8 cellular contexts compared by ENCODE assay signal in genomic region chr10:73910401-73910763, GRCh38. TPM values are rescaled to one million over a fixed set of nuclear protein-coding genes. Genes with fewer than 3 reads are reported as not detected.
DNase-seq lines count a peak whose midpoint lies in the region; ATAC-seq, FAIRE-seq and TF ChIP-seq lines count a peak whose summit lies in the region.

No MANE protein-coding gene starts in this region.

- H3K9me3 Mint-ChIP-seq in activated CD4-positive, alpha-beta T cell treated with anti-CD3 and anti-CD28 coated beads for 36 hours (ENCODE audit: low read depth) = no peaks in the 10 kb centered on the region

- TF ChIP-seq CTCF in OCI-LY3 (IDR thresholded peaks at IDR 0.05; ENCODE audit: low read depth, low read length) (peak; percentile 29; the same call in 1 of the 2 replicates), endothelial cell of umbilical vein (IDR thresholded peaks at IDR 0.05; ENCODE audit: extremely low read depth in 1 of 2, insufficient read depth in 1 of 2, low read depth in 1 of 2, low read length in 2 of 2) (no peak), ovary (IDR thresholded peaks at IDR 0.05) (no peak)

- H3K27me3 ChIP-seq in OCI-LY3 (ENCODE audit: low read depth, low read length) (no peaks in the 10 kb centered on the region), endothelial cell of umbilical vein (ENCODE audit: control insufficient read depth in 2 of 2, insufficient read depth in 2 of 2, low read length in 2 of 2) (no peaks in the 10 kb centered on the region), ovary (no peaks in the 10 kb centered on the region)

- H3K9me1 ChIP-seq in endothelial cell of umbilical vein (replicated peaks; ENCODE audit: control insufficient read depth, extremely low read depth, insufficient read depth, low read length) = no peaks in the 10 kb centered on the region

- no peak for FAIRE-seq in endothelial cell of umbilical vein (lab: Jason Lieb, UNC)

- H3K9me3 ChIP-seq in OCI-LY3 (ENCODE audit: insufficient read depth, low read length) (no peaks in the 10 kb centered on the region), endothelial cell of umbilical vein (replicated peaks; ENCODE audit: control insufficient read depth, insufficient read depth, low read length) (no peaks in the 10 kb centered on the region), ovary (no peaks in the 10 kb centered on the region)

- peak overlapping the region; percentile 29 for H3K27ac ChIP-seq in OCI-LY3 (ENCODE audit: low read length)
- peak overlapping the region; percentile 26 for H3K27ac ChIP-seq in endothelial cell of umbilical vein (ENCODE audit: insufficient read depth, low read depth, low read length)
- no peak overlapping the region for H3K27ac ChIP-seq in ovary

- peak overlapping the region; percentile 65 for H3K9ac ChIP-seq in OCI-LY3 (ENCODE audit: low read length)
- peak overlapping the region; percentile 73 for H3K9ac ChIP-seq in endothelial cell of umbilical vein (replicated peaks; ENCODE audit: extremely low read depth, insufficient read depth, low read length)

- no peak overlapping the region for H3K27ac Mint-ChIP-seq in activated CD4-positive, alpha-beta T cell treated with anti-CD3 and anti-CD28 coated beads for 36 hours

- H3K4me3 ChIP-seq in OCI-LY3 (ENCODE audit: low read length) = peak overlapping the region; percentile 91
- peak overlapping the region in 1 of 3 experiments; percentile 63 for H3K4me3 ChIP-seq in endothelial cell of umbilical vein (replicated peaks in 1 of 3; ENCODE audit: insufficient read depth in 1 of 3, low read depth in 1 of 3, low read length in 3 of 3)
- peak overlapping the region; percentile 45 for H3K4me3 ChIP-seq in ovary

- 45 to 66% (median 60%) methylated on average over 9 of the region's 9 CpGs for WGBS in ovary, 3 donors

- no peak for TF ChIP-seq EP300 in ovary (IDR thresholded peaks at IDR 0.05)

- peaks cover 36% of the 10 kb centered on the region for H3K4me1 Mint-ChIP-seq in activated CD4-positive, alpha-beta T cell treated with anti-CD3 and anti-CD28 coated beads for 36 hours

- H3K36me3 Mint-ChIP-seq in activated CD4-positive, alpha-beta T cell treated with anti-CD3 and anti-CD28 coated beads for 36 hours (ENCODE audit: low read depth) = peaks cover 1% of the 10 kb centered on the region

- ATAC-seq in activated CD4-positive, alpha-beta T cell treated with anti-CD3 and anti-CD28 coated beads for 36 hours = no peak

- CTCF ChIA-PET in activated CD4-positive, alpha-beta T cell treated with anti-CD3 and anti-CD28 coated beads for 36 hours (lab: Charles Lee) = interaction anchor here (0.8 to 1.8 kb wide), 6 partner anchors 10 to 170 kb away, joined by 3 to 7 read pairs (median 3); no protein-coding TSS in a partner anchor
- CTCF ChIA-PET in endothelial cell of umbilical vein (lab: Charles Lee) = interaction anchor here (1.8 to 2.0 kb wide), 3 partner anchors 10 to 30 kb away, joined by 4 to 15 read pairs (median 12); no protein-coding TSS in a partner anchor

- intact Hi-C loops in activated CD4-positive, alpha-beta T cell treated with anti-CD3 and anti-CD28 coated beads for 36 hours (cut with DNase I, micrococcal nuclease) = loop anchor here in 1 of 2 experiments (2.0 kb wide), 1 partner anchor 22 kb away; no protein-coding TSS in a partner anchor
- intact Hi-C loops in endothelial cell of umbilical vein (cut with micrococcal nuclease) = no loop called here
- intact Hi-C loops in ovary (cut with DNase I) = no loop called here

- no peaks in the 10 kb centered on the region for H3K36me3 ChIP-seq in OCI-LY3 (replicated peaks; ENCODE audit: low read depth, low read length)
- H3K36me3 ChIP-seq in endothelial cell of umbilical vein (ENCODE audit: control insufficient read depth in 2 of 2, extremely low read depth in 1 of 2, insufficient read depth in 2 of 2, low read length in 2 of 2) = peaks cover 0 to 2% of the 10 kb centered on the region in 2 experiments
- no peaks in the 10 kb centered on the region for H3K36me3 ChIP-seq in ovary

- BruUV-seq in endothelial cell of umbilical vein (replicated peaks; lab: Mats Ljungman, UMichigan) = no TSS peak

- peaks cover 49% of the 10 kb centered on the region for H3K27me3 Mint-ChIP-seq in activated CD4-positive, alpha-beta T cell treated with anti-CD3 and anti-CD28 coated beads for 36 hours

- TF ChIP-seq POLR2A in endothelial cell of umbilical vein (IDR thresholded peaks at IDR 0.05; ENCODE audit: low read depth, low read length) (no peak), ovary (IDR thresholded peaks at IDR 0.05) (no peak)

- H2AFZ ChIP-seq in OCI-LY3 (ENCODE audit: low read depth, low read length) (peak overlapping the region; percentile 82), endothelial cell of umbilical vein (ENCODE audit: low read depth, low read length) (peak overlapping the region; percentile 66)

- DNase-seq in activated CD4-positive, alpha-beta T cell treated with anti-CD3 and anti-CD28 coated beads for 36 hours = peak; percentile 25
- no peak for DNase-seq in activated CD4-positive, alpha-beta T cell treated with anti-CD3 and anti-CD28 coated beads for 1 hour
- DNase-seq in endothelial cell of umbilical vein (ENCODE audit: low read depth, low spot score) (no peak), ovary (no peak), activated gamma-delta T cell (lab: John Stamatoyannopoulos, UW) (no peak), DMS114 treated with DMSO at 0.1 percent for 48 hours (lab: John Stamatoyannopoulos, UW; ENCODE audit: unreplicated experiment) (no peak), NCI-H2107 (lab: John Stamatoyannopoulos, UW) (no peak)

- POLR2A ChIA-PET in activated CD4-positive, alpha-beta T cell treated with anti-CD3 and anti-CD28 coated beads for 36 hours (lab: Charles Lee) = no interaction called here
- POLR2A ChIA-PET in endothelial cell of umbilical vein (lab: Charles Lee) = no interaction called here

- H4K20me1 ChIP-seq in OCI-LY3 (ENCODE audit: insufficient read depth, low read length) (no peaks in the 10 kb centered on the region), endothelial cell of umbilical vein (replicated peaks; ENCODE audit: control insufficient read depth, extremely low read depth, insufficient read depth, low read length) (no peaks in the 10 kb centered on the region)

- H3K4me2 ChIP-seq in OCI-LY3 (ENCODE audit: low read length) (peak overlapping the region; percentile 98), endothelial cell of umbilical vein (ENCODE audit: insufficient read depth, low read length) (peak overlapping the region; percentile 76)

- H3K79me2 ChIP-seq in OCI-LY3 (ENCODE audit: low read length) (no peaks in the 10 kb centered on the region), endothelial cell of umbilical vein (ENCODE audit: control insufficient read depth, insufficient read depth, low read length) (no peaks in the 10 kb centered on the region)

- peak overlapping the region; percentile 69 for H3K4me3 Mint-ChIP-seq in activated CD4-positive, alpha-beta T cell treated with anti-CD3 and anti-CD28 coated beads for 36 hours

- dilution Hi-C loops in endothelial cell of umbilical vein (cut with MboI; ENCODE audit: extremely low pct_ligation_motif_present, low sequenced_read_pairs) = no loop called here

- peaks cover 26% of the 10 kb centered on the region for H3K4me1 ChIP-seq in OCI-LY3 (ENCODE audit: low read length)
- peaks cover 57% of the 10 kb centered on the region for H3K4me1 ChIP-seq in endothelial cell of umbilical vein (ENCODE audit: control insufficient read depth, extremely low read depth, insufficient read depth, low read length)
- H3K4me1 ChIP-seq in ovary (ENCODE audit: insufficient read depth) = peaks cover 10% of the 10 kb centered on the region

TF ChIP-seq in endothelial cell of umbilical vein, 7 proteins besides CTCF, POLR2A, EP300 and RAD21:
- TF ChIP-seq FOS (IDR thresholded peaks at IDR 0.05; ENCODE audit: borderline replicate concordance, insufficient read depth, low read length) (no peak), MYC (IDR thresholded peaks at IDR 0.05; ENCODE audit: low read depth, low read length) (no peak), POLR2AphosphoS5 (IDR thresholded peaks at IDR 0.05; ENCODE audit: insufficient read depth, low read depth, low read length) (no peak), JUN (IDR thresholded peaks at IDR 0.05; ENCODE audit: borderline replicate concordance, insufficient read depth, insufficient read length, low read depth) (no peak), GATA2 (IDR thresholded peaks at IDR 0.05; ENCODE audit: insufficient read depth, insufficient read length, low read depth, low read length) (no peak), EZH2 (IDR thresholded peaks at IDR 0.05; ENCODE audit: borderline replicate concordance, low read depth, low read length, severe bottlenecking) (no peak), MAX (IDR thresholded peaks at IDR 0.05; ENCODE audit: insufficient read depth, insufficient read length) (no peak)

RNA-seq across cellular contexts. Expression of gene PLAU, which starts 0.6 kb away (rescaled TPM):
- total RNA-seq in activated CD4-positive, alpha-beta T cell treated with anti-CD3 and anti-CD28 coated beads for 36 hours = under 1 TPM in 1 of 2 experiments, not detected in 1; 0.16 TPM
- 32.5 and 34.9 TPM in 2 replicates for total RNA-seq in endothelial cell of umbilical vein
- polyA plus RNA-seq in endothelial cell of umbilical vein = 22.0 and 23.6 TPM in 2 replicates
- 31.7 and 33.2 TPM in 2 replicates for polyA plus RNA-seq in endothelial cell of umbilical vein (2011; cell fraction: cytosol; rRNA removed)
- polyA plus RNA-seq in endothelial cell of umbilical vein (2011; cell fraction: nucleus; rRNA removed) = 33.4 and 36.3 TPM in 2 replicates
- 39.8 and 90.5 TPM in 2 replicates for polyA plus RNA-seq in endothelial cell of umbilical vein (2012)
- 13.1 and 19.7 TPM in 2 replicates for polyA minus RNA-seq in endothelial cell of umbilical vein
- 3.0 TPM for polyA minus RNA-seq in endothelial cell of umbilical vein (2011; cell fraction: cytosol; rRNA and poly(A)+ RNA removed)
- 5.0 TPM in 2 replicates for polyA minus RNA-seq in endothelial cell of umbilical vein (2011; cell fraction: nucleus; rRNA and poly(A)+ RNA removed)
- total RNA-seq in ovary = 1 to 10 TPM in 4 of 7 donors, under 1 TPM in 3; 0.24 to 7.6 (median 4.6) TPM
- 10 to 100 TPM in 1 of 2 donors, 1 to 10 TPM in 1; 1.7 to 12.6 TPM for polyA plus RNA-seq in ovary

RNA-seq across cellular contexts. Expression of gene CAMK2G, which starts 36.0 kb away (rescaled TPM):
- 10 to 100 TPM; 16.4 to 19.4 TPM for total RNA-seq in activated CD4-positive, alpha-beta T cell treated with anti-CD3 and anti-CD28 coated beads for 36 hours
- total RNA-seq in endothelial cell of umbilical vein (28.1 and 33.6 TPM in 2 replicates), ovary (10 to 100 TPM in 6 of 7 donors, 1 to 10 TPM in 1; 9.8 to 25.0 (median 16.7) TPM)
- polyA plus RNA-seq in endothelial cell of umbilical vein (26.8 and 27.2 TPM in 2 replicates), ovary (10 to 100 TPM; 12.6 to 42.9 TPM)
- polyA plus RNA-seq in endothelial cell of umbilical vein (2011; cell fraction: cytosol; rRNA removed) = 27.3 and 29.6 TPM in 2 replicates
- 71.3 and 74.1 TPM in 2 replicates for polyA plus RNA-seq in endothelial cell of umbilical vein (2011; cell fraction: nucleus; rRNA removed)
- 23.6 and 26.7 TPM in 2 replicates for polyA plus RNA-seq in endothelial cell of umbilical vein (2012)
- polyA minus RNA-seq in endothelial cell of umbilical vein = 35.0 and 38.8 TPM in 2 replicates
- polyA minus RNA-seq in endothelial cell of umbilical vein (2011; cell fraction: cytosol; rRNA and poly(A)+ RNA removed) = 12.7 TPM
- 22.1 and 30.7 TPM in 2 replicates for polyA minus RNA-seq in endothelial cell of umbilical vein (2011; cell fraction: nucleus; rRNA and poly(A)+ RNA removed)

Comparison
In these comparisons a context has a peak if more than half of its experiments do, and no peak if none do; other contexts are left out.
1. H3K27ac ChIP-seq: peak in OCI-LY3 (single experiment) and endothelial cell of umbilical vein (single experiment); none in ovary (0 of 2).